ENCODE assay signal across 8 cellular contexts in genomic region chr3:72447059-72447946, GRCh38.
DNase-seq lines count a peak whose midpoint lies in the region; ATAC-seq lines count a peak whose summit lies in the region.

No MANE protein-coding gene starts in this region.

- peak; percentile 83 for ATAC-seq in GM19455 (IDR thresholded peaks at IDR 0.05; ENCODE audit: unreplicated experiment)
- peak; percentile 86 for ATAC-seq in HG03571 (IDR thresholded peaks at IDR 0.05; ENCODE audit: unreplicated experiment)

- DNase-seq in CMK (ENCODE audit: low read depth): peak; percentile 32
- peak; percentile 82 for DNase-seq in NOMO-1 treated with DMSO at 0.1 percent for 48 hours (lab: John Stamatoyannopoulos, UW; ENCODE audit: unreplicated experiment)
- peak; percentile 97 for DNase-seq in activated CD8-positive, alpha-beta memory T cell treated with anti-CD3 and anti-CD28 coated beads, Interleukin-2, amount 50 U/mL, for 48 hours
- peak; percentile 73 for DNase-seq in epidermal melanocyte (ENCODE audit: insufficient read length, low spot score)
- DNase-seq in middle frontal gyrus (ENCODE audit: extremely low spot score, low spot score): peak; percentile 81
- peak; percentile 89 to 90 for DNase-seq in stimulated activated CD8-positive, alpha-beta memory T cell treated with anti-CD3 and anti-CD28 coated beads, Interleukin-15, amount 100 ng/mL, for 48 hours (ENCODE audit: low read depth in 2 of 2)

Comparison
In these comparisons a context has a peak if more than half of its experiments do, and no peak if none do; other contexts are left out.
1. Peak in every context shown above with its lines: DNase-seq and ATAC-seq.
2. DNase-seq: peak in every context shown above with its lines; median percentile 97 in activated CD8-positive, alpha-beta memory T cell treated with anti-CD3 and anti-CD28 coated beads, Interleukin-2, amount 50 U/mL, for 48 hours; 90 in stimulated activated CD8-positive, alpha-beta memory T cell treated with anti-CD3 and anti-CD28 coated beads, Interleukin-15, amount 100 ng/mL, for 48 hours; 82 in NOMO-1 treated with DMSO at 0.1 percent for 48 hours; 81 in middle frontal gyrus; 73 in epidermal melanocyte; 32 in CMK.